28 cellular contexts compared by ENCODE assay signal in genomic region chr17:12722282-12722681, GRCh38. TPM values are rescaled to one million over a fixed set of nuclear protein-coding genes. Genes with fewer than 3 reads are reported as not detected.
"Had no signal": no experiment of that assay in that cellular context is flagged by ENCODE, and none has a peak within 500 bp of the region (broad histone marks: within the 10 kb centered on the region; RNA-seq: fewer than 3 reads in every experiment).

No MANE protein-coding gene starts in this region.

- DNase-seq: activated B cell treated with CpG ODN at 0.5 μM for 24 hours; activated CD4-positive, alpha-beta T cell treated with anti-CD3 and anti-CD28 coated beads for 48 hours; activated CD4-positive, alpha-beta T cell treated with anti-CD3 and anti-CD28 coated beads, Interleukin-2, amount 50 U/mL, for 1 hour; activated CD4-positive, alpha-beta T cell treated with anti-CD3 and anti-CD28 coated beads, Interleukin-2, amount 50 U/mL, for 48 hours; activated CD8-positive, alpha-beta memory T cell treated with anti-CD3 and anti-CD28 coated beads for 24 hours; activated CD8-positive, alpha-beta T cell treated with anti-CD3 and anti-CD28 coated beads for 36 hours; activated effector memory CD4-positive, alpha-beta T cell treated with Interleukin-2 at 50 U/mL for 16 hours; activated gamma-delta T cell treated with Interleukin-2 at 50 U/mL for 16 hours; activated naive CD4-positive, alpha-beta T cell treated with anti-CD3 and anti-CD28 coated beads, Interleukin-2, amount 50 U/mL, for 16 hours; activated naive CD4-positive, alpha-beta T cell treated with Interleukin-2 at 50 U/mL for 16 hours; activated T-cell treated with anti-CD3 and anti-CD28 coated beads, Interleukin-2, amount 50 U/mL, for 4 hours; amniotic stem cell; anterior cingulate cortex; body of pancreas; cortex of kidney; dermis blood vessel endothelial cell; effector CD4-positive, alpha-beta T cell; effector memory CD8-positive, alpha-beta T cell; erythroblast; foreskin melanocyte; T-helper 1 cell; T-helper 17 cell; T1000; WERI-Rb-1 had no signal

- H3K36me3 ChIP-seq: WERI-Rb-1 had no signal

- H3K4me3 ChIP-seq: body of pancreas, esophagus muscularis mucosa, gastroesophageal sphincter had no signal

- H3K4me1 ChIP-seq: body of pancreas had no signal

- ATAC-seq: activated CD4-positive, CD25-positive, alpha-beta regulatory T cell treated with anti-CD3 and anti-CD28 coated beads, Interleukin-2, amount 50 U/mL, for 24 hours; activated CD8-positive, alpha-beta T cell treated with anti-CD3 and anti-CD28 coated beads for 36 hours; activated T-cell treated with anti-CD3 and anti-CD28 coated beads, Interleukin-2, amount 50 U/mL, for 4 hours; activated T-helper 17 cell treated with anti-CD3 and anti-CD28 coated beads, Interleukin-2, amount 50 U/mL, for 72 hours; body of pancreas; effector memory CD8-positive, alpha-beta T cell; gastroesophageal sphincter; T-helper 17 cell had no signal

- H3K27me3 ChIP-seq: body of pancreas, esophagus muscularis mucosa, gastroesophageal sphincter had no signal

- H3K9me3 ChIP-seq: body of pancreas, esophagus muscularis mucosa, gastroesophageal sphincter had no signal

- H3K27ac ChIP-seq: body of pancreas, WERI-Rb-1 had no signal

RNA-seq across cellular contexts. Expression of gene MYOCD, which starts 56.6 kb away (rescaled TPM):
- total RNA-seq: activated CD8-positive, alpha-beta T cell treated with anti-CD3 and anti-CD28 coated beads for 36 hours; activated T-helper 17 cell treated with anti-CD3 and anti-CD28 coated beads, Interleukin-2, amount 50 U/mL, for 72 hours; T-helper 17 cell had no signal
